ENCODE assay signal across 8 cellular contexts in the genomic region with DNA sequence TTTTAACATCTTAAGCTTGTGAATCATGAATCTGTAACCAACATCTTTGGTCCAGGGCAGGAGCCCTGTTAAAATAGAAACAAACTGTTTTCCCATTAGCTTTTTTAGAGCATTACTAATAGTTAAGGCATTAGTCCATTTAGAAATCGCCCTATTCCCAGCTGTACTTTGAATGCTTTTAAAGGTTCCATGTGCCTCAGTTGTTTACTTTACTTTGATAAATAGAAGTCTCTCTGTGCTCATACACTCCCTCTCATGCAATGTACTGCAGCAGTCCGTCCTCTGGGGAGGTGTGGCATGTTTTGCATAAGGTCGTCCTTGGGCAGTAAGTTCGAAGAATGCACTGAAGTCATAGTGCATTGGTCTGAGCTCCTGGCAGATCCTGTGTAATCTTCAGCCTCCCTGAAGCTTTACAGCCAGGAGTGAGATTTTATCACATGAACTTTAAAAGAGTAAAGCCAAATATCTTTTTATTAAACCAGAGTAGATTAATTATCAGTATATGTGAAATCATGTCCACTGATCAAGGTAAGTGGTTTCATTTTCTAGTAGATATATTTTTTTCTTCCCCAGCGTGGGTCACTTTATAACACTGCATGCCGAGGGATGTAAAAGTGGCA.
A peak's percentile ranks its signal among the peaks of the same experiment; 100 is the strongest.
DNase-seq lines count a peak whose midpoint lies in the region; ATAC-seq and TF ChIP-seq lines count a peak whose summit lies in the region.

No MANE protein-coding gene starts in this region.

- H3K79me2 ChIP-seq in fibroblast of lung (ENCODE audit: control insufficient read depth, insufficient read depth, low read length): peaks cover 4% of the 10 kb centered on the region

- H3K9ac ChIP-seq in fibroblast of lung (ENCODE audit: insufficient read depth, low read length): peak overlapping the region; percentile 48

- no peaks in the 10 kb centered on the region for H3K36me3 ChIP-seq in fibroblast of lung (ENCODE audit: control insufficient read depth, insufficient read depth, low read length)

- H3K36me3 Mint-ChIP-seq in nephron progenitor cell (ENCODE audit: low read depth): no peaks in the 10 kb centered on the region
- no peaks in the 10 kb centered on the region for H3K36me3 Mint-ChIP-seq in activated T-cell treated with anti-CD3 and anti-CD28 coated beads, Interleukin-2, amount 50 U/mL, for 24 hours (ENCODE audit: low read depth)

- peak overlapping the region; percentile 33 for H3K4me2 ChIP-seq in fibroblast of lung (ENCODE audit: extremely low read depth, insufficient read depth, low read length)

- peak; percentile 83 for ATAC-seq in HG02943 (IDR thresholded peaks at IDR 0.05; ENCODE audit: low read depth, unreplicated experiment)

- H3K27ac Mint-ChIP-seq in nephron progenitor cell: no peak overlapping the region
- H3K27ac Mint-ChIP-seq in activated T-cell treated with anti-CD3 and anti-CD28 coated beads, Interleukin-2, amount 50 U/mL, for 24 hours: no peak overlapping the region

- H3K4me3 ChIP-seq in fibroblast of lung (replicated peaks in 1 of 4; ENCODE audit: control extremely low read depth in 1 of 4, insufficient read depth in 1 of 4, low read depth in 3 of 4, low read length in 4 of 4): peak overlapping the region; percentile 13 to 83 (median 44)

- H3K9me3 ChIP-seq in fibroblast of lung (ENCODE audit: control insufficient read depth, insufficient read depth, low read depth, low read length): no peaks in the 10 kb centered on the region

- no peak overlapping the region for H3K4me3 Mint-ChIP-seq in nephron progenitor cell
- no peak overlapping the region for H3K4me3 Mint-ChIP-seq in activated T-cell treated with anti-CD3 and anti-CD28 coated beads, Interleukin-2, amount 50 U/mL, for 24 hours

- H3K4me1 Mint-ChIP-seq in nephron progenitor cell: peaks cover 23% of the 10 kb centered on the region
- peaks cover 13% of the 10 kb centered on the region for H3K4me1 Mint-ChIP-seq in activated T-cell treated with anti-CD3 and anti-CD28 coated beads, Interleukin-2, amount 50 U/mL, for 24 hours (ENCODE audit: low read depth)

- TF ChIP-seq CTCF in fibroblast of lung (conservative IDR thresholded peaks at IDR 0.05 in 1 of 2, IDR thresholded peaks at IDR 0.05 in 1 of 2; ENCODE audit: low read depth in 1 of 2, low read length in 2 of 2) (no peak), nephron progenitor cell (IDR thresholded peaks at IDR 0.05) (no peak)

- peak; percentile 50 for DNase-seq in NCI-H82 (lab: John Stamatoyannopoulos, UW)
- no peak for DNase-seq in NCI-H82 treated with DMSO at 0.1 percent for 48 hours (lab: John Stamatoyannopoulos, UW; ENCODE audit: unreplicated experiment)
- peak; percentile 9 for DNase-seq in RKO (ENCODE audit: low spot score)
- peak; percentile 97 to 99 for DNase-seq in fibroblast of lung (ENCODE audit: low read depth in 2 of 2)
- DNase-seq in nephron progenitor cell: peak; percentile 22
- no peak for DNase-seq in NCI-H2171 (lab: John Stamatoyannopoulos, UW)
- no peak for DNase-seq in activated T-cell treated with anti-CD3 and anti-CD28 coated beads, Interleukin-2, amount 50 U/mL, for 24 hours

- H3K4me1 ChIP-seq in fibroblast of lung (ENCODE audit: control insufficient read depth, extremely low read depth, insufficient read depth, low read length): peaks cover 5% of the 10 kb centered on the region

- H3K9me3 Mint-ChIP-seq in nephron progenitor cell: no peaks in the 10 kb centered on the region
- H3K9me3 Mint-ChIP-seq in activated T-cell treated with anti-CD3 and anti-CD28 coated beads, Interleukin-2, amount 50 U/mL, for 24 hours: no peaks in the 10 kb centered on the region

- H3K27me3 ChIP-seq in fibroblast of lung (ENCODE audit: control insufficient read depth, insufficient read depth, low read length): no peaks in the 10 kb centered on the region

- no peak overlapping the region for H2AFZ ChIP-seq in fibroblast of lung (ENCODE audit: low read length)

- H4K20me1 ChIP-seq in fibroblast of lung (ENCODE audit: control insufficient read depth, extremely low read depth, insufficient read depth, low read length): no peaks in the 10 kb centered on the region

- H3K27ac ChIP-seq in fibroblast of lung (ENCODE audit: insufficient read depth, low read length): peak overlapping the region; percentile 30

- H3K27me3 Mint-ChIP-seq in nephron progenitor cell (ENCODE audit: low read depth, poor library complexity): no peaks in the 10 kb centered on the region
- H3K27me3 Mint-ChIP-seq in activated T-cell treated with anti-CD3 and anti-CD28 coated beads, Interleukin-2, amount 50 U/mL, for 24 hours: peaks cover 16% of the 10 kb centered on the region

Comparison
In these comparisons a context has a peak if more than half of its experiments do, and no peak if none do; other contexts are left out.
1. DNase-seq: peak in NCI-H82 (single experiment), RKO (single experiment), fibroblast of lung (2 of 2) and nephron progenitor cell (single experiment); none in NCI-H82 treated with DMSO at 0.1 percent for 48 hours (single experiment), NCI-H2171 (single experiment) and activated T-cell treated with anti-CD3 and anti-CD28 coated beads, Interleukin-2, amount 50 U/mL, for 24 hours (single experiment).